ENCODE assay signal across 16 cellular contexts in the genomic region with DNA sequence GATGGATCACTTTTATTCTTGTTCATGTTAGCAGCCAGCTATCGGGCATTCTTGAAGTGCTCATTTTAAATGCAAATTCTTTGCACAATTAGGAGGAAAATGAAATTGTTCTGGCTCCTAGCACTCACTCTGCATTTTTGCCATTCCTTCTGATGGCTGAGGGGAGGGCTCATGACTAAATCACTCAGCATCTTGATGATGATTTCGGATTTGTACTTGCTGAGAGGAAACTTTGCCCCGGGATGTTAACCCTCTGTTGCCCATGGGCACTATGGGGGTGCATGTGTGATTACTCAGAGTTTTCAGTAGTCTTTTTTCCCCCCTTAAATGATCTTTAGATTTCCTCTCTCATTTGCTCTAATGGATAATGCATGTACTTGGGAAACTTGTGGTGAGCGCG.
DNase-seq lines count a peak whose midpoint lies in the region; ATAC-seq and TF ChIP-seq lines count a peak whose summit lies in the region.
"Had no signal": no experiment of that assay in that cellular context is flagged by ENCODE, and none has a peak within 500 bp of the region (broad histone marks: within the 10 kb centered on the region; RNA-seq: fewer than 3 reads in every experiment).

No MANE protein-coding gene starts in this region.

- H3K9me3 ChIP-seq in fibroblast of lung (ENCODE audit: control insufficient read depth, insufficient read depth, low read depth, low read length) (no peaks in the 10 kb centered on the region), osteoblast (ENCODE audit: low read depth, low read length) (no peaks in the 10 kb centered on the region)
- H3K9me3 ChIP-seq: colonic mucosa had no signal

- no peaks in the 10 kb centered on the region for H3K36me3 ChIP-seq in fibroblast of lung (ENCODE audit: control insufficient read depth, insufficient read depth, low read length)
- H3K36me3 ChIP-seq in osteoblast (ENCODE audit: insufficient read depth, low read length) = no peaks in the 10 kb centered on the region
- H3K36me3 ChIP-seq: colonic mucosa had no signal

- no peak overlapping the region for H3K27ac ChIP-seq in fibroblast of lung (ENCODE audit: insufficient read depth, low read length)
- H3K27ac ChIP-seq in osteoblast (ENCODE audit: low read depth, low read length) = no peak overlapping the region
- H3K27ac ChIP-seq: colonic mucosa had no signal

- TF ChIP-seq CTCF in fibroblast of lung (conservative IDR thresholded peaks at IDR 0.05 in 1 of 2, IDR thresholded peaks at IDR 0.05 in 1 of 2; ENCODE audit: low read depth in 1 of 2, low read length in 2 of 2) (no peak), osteoblast (IDR thresholded peaks at IDR 0.05; ENCODE audit: extremely low read depth, low read depth, low read length) (no peak)

- no peak for ATAC-seq in GM21825 (IDR thresholded peaks at IDR 0.05; ENCODE audit: unreplicated experiment)
- ATAC-seq: activated naive CD4-positive, alpha-beta T cell treated with anti-CD3 and anti-CD28 coated beads, Interleukin-2, amount 50 U/mL, for 72 hours; right cardiac atrium had no signal

- H3K4me1 ChIP-seq in fibroblast of lung (ENCODE audit: control insufficient read depth, extremely low read depth, insufficient read depth, low read length) (peaks cover 11% of the 10 kb centered on the region), osteoblast (ENCODE audit: insufficient read depth, low read length) (peaks cover 44% of the 10 kb centered on the region)
- H3K4me1 ChIP-seq: colonic mucosa had no signal

- H3K79me2 ChIP-seq in fibroblast of lung (ENCODE audit: control insufficient read depth, insufficient read depth, low read length) (peaks cover 4% of the 10 kb centered on the region), osteoblast (ENCODE audit: insufficient read depth, low read length) (peaks cover 21% of the 10 kb centered on the region)

- H3K4me2 ChIP-seq in fibroblast of lung (ENCODE audit: extremely low read depth, insufficient read depth, low read length) (peak overlapping the region; percentile 79), osteoblast (ENCODE audit: insufficient read depth, low read length) (peak overlapping the region; percentile 43)

- DNase-seq in EL (peak; percentile 92), RPMI7951 (ENCODE audit: low read depth) (peak; percentile 68), fibroblast of lung (ENCODE audit: low read depth in 2 of 2) (peak in 1 of 2 donors; percentile 73), osteoblast (ENCODE audit: insufficient read length, low spot score, missing footprints) (peak; percentile 95), NCI-H2029 treated with DMSO at 0.1 percent for 48 hours (lab: John Stamatoyannopoulos, UW) (no peak), DMS153 (lab: John Stamatoyannopoulos, UW) (no peak), COR-L47 (lab: John Stamatoyannopoulos, UW) (no peak)
- DNase-seq: activated CD8-positive, alpha-beta memory T cell treated with anti-CD3 and anti-CD28 coated beads, Interleukin-2, amount 50 U/mL, for 4 hours; colonic mucosa; Kasumi-1; naive B cell; NCI-H2081; NK-92 treated with Interleukin-12 subunit alpha and Interleukin-12 subunit beta, amount 100 ng/mL, for 24 hours; right cardiac atrium had no signal

- H2AFZ ChIP-seq in fibroblast of lung (ENCODE audit: low read length) (no peak overlapping the region), osteoblast (ENCODE audit: low read length) (no peak overlapping the region)

- H3K27me3 ChIP-seq in fibroblast of lung (ENCODE audit: control insufficient read depth, insufficient read depth, low read length) (no peaks in the 10 kb centered on the region), osteoblast (ENCODE audit: insufficient read depth, low read length) (no peaks in the 10 kb centered on the region)
- H3K27me3 ChIP-seq: colonic mucosa had no signal

- no peak overlapping the region for H3K9ac ChIP-seq in fibroblast of lung (ENCODE audit: insufficient read depth, low read length)

- H3K4me3 ChIP-seq in fibroblast of lung (replicated peaks in 1 of 4; ENCODE audit: control extremely low read depth in 1 of 4, insufficient read depth in 1 of 4, low read depth in 3 of 4, low read length in 4 of 4) (no peak overlapping the region), osteoblast (ENCODE audit: insufficient read depth, low read length) (no peak overlapping the region)
- H3K4me3 ChIP-seq: colonic mucosa had no signal

- H4K20me1 ChIP-seq in fibroblast of lung (ENCODE audit: control insufficient read depth, extremely low read depth, insufficient read depth, low read length) (no peaks in the 10 kb centered on the region), osteoblast (ENCODE audit: insufficient read depth, low read length) (no peaks in the 10 kb centered on the region)

Comparison
In these comparisons a context has a peak if more than half of its experiments do, and no peak if none do; other contexts are left out.
1. DNase-seq: peak in EL (single experiment), RPMI7951 (single experiment) and osteoblast (single experiment); none in NCI-H2029 treated with DMSO at 0.1 percent for 48 hours (single experiment), DMS153 (single experiment) and COR-L47 (single experiment).